In the genomic region with DNA sequence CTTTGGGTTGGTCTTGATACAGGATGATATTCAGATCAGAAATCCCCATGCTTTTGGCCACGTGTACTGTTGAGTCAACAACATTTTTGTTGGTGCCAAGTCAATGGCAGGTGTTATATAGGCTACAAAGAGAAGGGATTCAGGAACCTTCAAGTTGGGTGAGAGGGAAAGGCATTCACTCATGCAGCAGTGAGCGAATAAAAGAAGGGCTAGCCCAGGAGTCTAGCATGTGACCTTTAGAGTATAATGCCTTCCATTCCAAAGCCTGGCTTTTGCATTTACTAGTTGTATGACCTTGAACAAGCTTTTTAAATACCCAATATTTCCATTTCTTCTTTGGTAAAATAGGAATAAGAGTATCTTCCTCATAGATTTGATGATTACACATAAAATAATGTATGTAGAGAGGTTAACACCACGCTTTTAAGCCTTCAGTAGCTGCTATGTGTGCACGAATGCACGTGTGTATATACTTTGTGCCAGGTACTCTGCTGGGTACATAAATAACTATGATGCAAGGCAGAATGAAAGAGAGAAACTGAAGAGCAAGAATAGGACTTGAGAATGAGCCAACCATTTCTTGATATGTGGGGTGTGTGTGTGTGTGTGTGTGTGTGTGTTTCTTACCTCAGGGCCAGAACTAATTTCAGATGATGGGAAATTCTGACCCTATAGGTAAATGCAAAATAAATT, we compare ENCODE assay signal across 24 cellular contexts.
"Had no signal": no experiment of that assay in that cellular context is flagged by ENCODE, and none has a peak within 500 bp of the region (broad histone marks: within the 10 kb centered on the region; RNA-seq: fewer than 3 reads in every experiment).

No MANE protein-coding gene starts in this region.

- H3K9me3 Mint-ChIP-seq: neural crest cell, type B pancreatic cell had no signal

- H3K27me3 ChIP-seq: dorsolateral prefrontal cortex, esophagus muscularis mucosa, foreskin keratinocyte, gastroesophageal sphincter, left lung, pancreas, spleen, testis, tibial artery had no signal

- H3K36me3 Mint-ChIP-seq: naive B cell; natural killer cell treated with Interleukin-12 subunit alpha and Interleukin-12 subunit beta and Interleukin-15 and Interleukin-18, amount 100 ng/mL, for 72 hours; stimulated activated memory B cell treated with anti-CD40 and anti-IgM and Interleukin-4, amounts not matched to agents 10 μg/mL and 1 μg/mL and 100 μg/mL, for 72 hours; type B pancreatic cell had no signal

- H3K36me3 ChIP-seq: esophagus muscularis mucosa, gastroesophageal sphincter, left lung, lower lobe of right lung, neutrophil, pancreas, spleen, tibial artery had no signal

- H3K4me1 Mint-ChIP-seq: naive B cell; neural crest cell; stimulated activated memory B cell treated with anti-CD40 and anti-IgM and Interleukin-4, amounts not matched to agents 10 μg/mL and 1 μg/mL and 100 μg/mL, for 72 hours had no signal

- H3K27me3 Mint-ChIP-seq: naive B cell; natural killer cell treated with Interleukin-12 subunit alpha and Interleukin-12 subunit beta and Interleukin-15 and Interleukin-18, amount 100 ng/mL, for 72 hours; stimulated activated memory B cell treated with anti-CD40 and anti-IgM and Interleukin-4, amounts not matched to agents 10 μg/mL and 1 μg/mL and 100 μg/mL, for 72 hours; type B pancreatic cell had no signal

- H3K4me3 Mint-ChIP-seq: naive B cell; natural killer cell treated with Interleukin-12 subunit alpha and Interleukin-12 subunit beta and Interleukin-15 and Interleukin-18, amount 100 ng/mL, for 72 hours; neural crest cell; stimulated activated memory B cell treated with anti-CD40 and anti-IgM and Interleukin-4, amounts not matched to agents 10 μg/mL and 1 μg/mL and 100 μg/mL, for 72 hours; type B pancreatic cell had no signal

- H3K4me3 ChIP-seq: dorsolateral prefrontal cortex, esophagus muscularis mucosa, gastroesophageal sphincter, left lung, lower lobe of right lung, pancreas, skin epidermis, spleen, testis, tibial artery had no signal

- H3K9me3 ChIP-seq: esophagus muscularis mucosa, gastroesophageal sphincter, left lung, lower lobe of right lung, neutrophil, pancreas, spleen, testis, tibial artery had no signal

- FAIRE-seq: colon, endothelial cell of umbilical vein, kidney, pancreas had no signal

- DNase-seq: dorsolateral prefrontal cortex; effector CD8-positive, alpha-beta T cell; foreskin keratinocyte; kidney; left lung; lower lobe of right lung; naive B cell; pancreas; spleen; stimulated activated CD4-positive, alpha-beta T cell treated with anti-CD3 and anti-CD28 coated beads, Interleukin-4, amount 100 ng/mL, for 4 hours; stimulated activated naive CD8-positive, alpha-beta T cell treated with anti-CD3 and anti-CD28 coated beads, Interleukin-15, Interleukin-2, amounts not matched to agents 100 U/mL and 50 U/mL, for 24 hours; substantia nigra; testis; tibial artery had no signal

- H3K4me1 ChIP-seq: foreskin keratinocyte, left lung, lower lobe of right lung, pancreas, spleen, testis, tibial artery had no signal

- H3K27ac ChIP-seq: dorsolateral prefrontal cortex, esophagus muscularis mucosa, foreskin keratinocyte, gastroesophageal sphincter, left lung, lower lobe of right lung, neutrophil, pancreas, skin epidermis, spleen, testis, tibial artery had no signal

- H3K27ac Mint-ChIP-seq: natural killer cell treated with Interleukin-12 subunit alpha and Interleukin-12 subunit beta and Interleukin-15 and Interleukin-18, amount 100 ng/mL, for 72 hours; stimulated activated memory B cell treated with anti-CD40 and anti-IgM and Interleukin-4, amounts not matched to agents 10 μg/mL and 1 μg/mL and 100 μg/mL, for 72 hours; type B pancreatic cell had no signal

- ATAC-seq: foreskin keratinocyte; gastroesophageal sphincter; left lung; lower lobe of right lung; natural killer cell treated with Interleukin-12 subunit alpha and Interleukin-12 subunit beta and Interleukin-15 and Interleukin-18, amount 100 ng/mL, for 72 hours; pancreas; stimulated activated memory B cell treated with anti-CD40 and anti-IgM and Interleukin-4, amounts not matched to agents 10 μg/mL and 1 μg/mL and 100 μg/mL, for 72 hours; stimulated activated naive CD8-positive, alpha-beta T cell treated with anti-CD3 and anti-CD28 coated beads, Interleukin-15, Interleukin-2, amounts not matched to agents 100 U/mL and 50 U/mL, for 24 hours had no signal
